Comparison of ENCODE assay signal across 12 cellular contexts in genomic region chr17:75909051-75909811, GRCh38. TPM values are rescaled to one million over a fixed set of nuclear protein-coding genes. Genes with fewer than 3 reads are reported as not detected.
A peak's percentile ranks its signal among the peaks of the same experiment; 100 is the strongest.
DNase-seq lines count a peak whose midpoint lies in the region; ATAC-seq and TF ChIP-seq lines count a peak whose summit lies in the region.
"Had no signal": no experiment of that assay in that cellular context is flagged by ENCODE, and none has a peak within 500 bp of the region (broad histone marks: within the 10 kb centered on the region; RNA-seq: fewer than 3 reads in every experiment).

No MANE protein-coding gene starts in this region.

- TF ChIP-seq CTCF in BE2C (IDR thresholded peaks at IDR 0.05; ENCODE audit: low read depth, low read length) (no peak), glutamatergic neuron (IDR thresholded peaks at IDR 0.05; ENCODE audit: partially characterized antibody, unreplicated experiment) (no peak)

- ATAC-seq in HG03521 (IDR thresholded peaks at IDR 0.05; ENCODE audit: unreplicated experiment): no peak
- ATAC-seq in HG02759 (IDR thresholded peaks at IDR 0.05; ENCODE audit: unreplicated experiment): no peak
- no peak for ATAC-seq in GM21576 (IDR thresholded peaks at IDR 0.05; ENCODE audit: unreplicated experiment)
- ATAC-seq: A549 had no signal

- H3K27me3 ChIP-seq in BE2C: no peaks in the 10 kb centered on the region
- H3K27me3 ChIP-seq: neutrophil had no signal

- no peaks in the 10 kb centered on the region for H3K9me3 ChIP-seq in BE2C
- H3K9me3 ChIP-seq: A549, neutrophil had no signal

- no peaks in the 10 kb centered on the region for H3K36me3 Mint-ChIP-seq in glutamatergic neuron (ENCODE audit: unreplicated experiment)
- H3K36me3 Mint-ChIP-seq in activated T-helper 2 cell treated with anti-CD3 and anti-CD28 coated beads, Interferon-gamma antibody, Interleukin-2, Interleukin-4, amounts not matched to agents 10 μg/mL and 5 μg/mL and 100 μg/mL, durations not matched to agents 14 hours and 24 hours and 36 hours (ENCODE audit: low read depth): no peaks in the 10 kb centered on the region

- DNase-seq in BE2C (peak; percentile 56), NCI-H1092 treated with DMSO at 0.1 percent for 48 hours (lab: John Stamatoyannopoulos, UW) (peak; percentile 87), NCI-H748 treated with DMSO at 0.1 percent for 48 hours (lab: John Stamatoyannopoulos, UW) (peak; percentile 25), glutamatergic neuron (no peak)
- no peak for DNase-seq in activated T-helper 2 cell treated with anti-CD3 and anti-CD28 coated beads, Interferon-gamma antibody, Interleukin-2, Interleukin-4, amounts not matched to agents 10 μg/mL and 5 μg/mL and 100 μg/mL, durations not matched to agents 14 hours and 24 hours and 36 hours (ENCODE audit: low spot score)
- DNase-seq: activated CD4-positive, alpha-beta memory T cell treated with anti-CD3 and anti-CD28 coated beads for 36 hours; activated naive CD4-positive, alpha-beta T cell treated with Interleukin-2 at 50 U/mL for 16 hours had no signal

- H3K27me3 Mint-ChIP-seq in glutamatergic neuron (ENCODE audit: unreplicated experiment): peaks cover 6% of the 10 kb centered on the region
- H3K27me3 Mint-ChIP-seq in activated T-helper 2 cell treated with anti-CD3 and anti-CD28 coated beads, Interferon-gamma antibody, Interleukin-2, Interleukin-4, amounts not matched to agents 10 μg/mL and 5 μg/mL and 100 μg/mL, durations not matched to agents 14 hours and 24 hours and 36 hours (ENCODE audit: low read depth): no peaks in the 10 kb centered on the region
- H3K27me3 Mint-ChIP-seq: activated CD4-positive, alpha-beta memory T cell treated with anti-CD3 and anti-CD28 coated beads for 36 hours had no signal

- peak overlapping the region; percentile 20 for H3K4me3 Mint-ChIP-seq in glutamatergic neuron (ENCODE audit: unreplicated experiment)
- H3K4me3 Mint-ChIP-seq in activated T-helper 2 cell treated with anti-CD3 and anti-CD28 coated beads, Interferon-gamma antibody, Interleukin-2, Interleukin-4, amounts not matched to agents 10 μg/mL and 5 μg/mL and 100 μg/mL, durations not matched to agents 14 hours and 24 hours and 36 hours (ENCODE audit: low read depth): no peak overlapping the region
- H3K4me3 Mint-ChIP-seq: activated CD4-positive, alpha-beta memory T cell treated with anti-CD3 and anti-CD28 coated beads for 36 hours had no signal

- H3K4me1 Mint-ChIP-seq in glutamatergic neuron (ENCODE audit: low read depth, unreplicated experiment): peaks cover 1% of the 10 kb centered on the region
- H3K4me1 Mint-ChIP-seq in activated T-helper 2 cell treated with anti-CD3 and anti-CD28 coated beads, Interferon-gamma antibody, Interleukin-2, Interleukin-4, amounts not matched to agents 10 μg/mL and 5 μg/mL and 100 μg/mL, durations not matched to agents 14 hours and 24 hours and 36 hours (ENCODE audit: low read depth): peaks cover 5% of the 10 kb centered on the region

- peaks cover 1% of the 10 kb centered on the region for H3K9me3 Mint-ChIP-seq in glutamatergic neuron (ENCODE audit: unreplicated experiment)
- H3K9me3 Mint-ChIP-seq in activated T-helper 2 cell treated with anti-CD3 and anti-CD28 coated beads, Interferon-gamma antibody, Interleukin-2, Interleukin-4, amounts not matched to agents 10 μg/mL and 5 μg/mL and 100 μg/mL, durations not matched to agents 14 hours and 24 hours and 36 hours: no peaks in the 10 kb centered on the region
- H3K9me3 Mint-ChIP-seq: activated CD4-positive, alpha-beta memory T cell treated with anti-CD3 and anti-CD28 coated beads for 36 hours had no signal

- intact Hi-C loops in activated T-helper 2 cell treated with anti-CD3 and anti-CD28 coated beads, Interferon-gamma antibody, Interleukin-2, Interleukin-4, amounts not matched to agents 10 μg/mL and 5 μg/mL and 100 μg/mL, durations not matched to agents 14 hours and 24 hours and 36 hours (cut with micrococcal nuclease): loop anchor here (10.0 kb wide), 1 partner anchor 196 kb away; the partner anchor contains the start of gene EXOC7

- no peaks in the 10 kb centered on the region for H3K36me3 ChIP-seq in BE2C
- H3K36me3 ChIP-seq: neutrophil had no signal

- H3K4me3 ChIP-seq in BE2C (ENCODE audit: low read depth, low read length): peak overlapping the region; percentile 25
- H3K4me3 ChIP-seq: A549 had no signal

- peaks cover 14% of the 10 kb centered on the region for H3K4me1 ChIP-seq in BE2C

- peak overlapping the region; percentile 33 for H3K27ac Mint-ChIP-seq in glutamatergic neuron (ENCODE audit: unreplicated experiment)
- no peak overlapping the region for H3K27ac Mint-ChIP-seq in activated T-helper 2 cell treated with anti-CD3 and anti-CD28 coated beads, Interferon-gamma antibody, Interleukin-2, Interleukin-4, amounts not matched to agents 10 μg/mL and 5 μg/mL and 100 μg/mL, durations not matched to agents 14 hours and 24 hours and 36 hours
- H3K27ac Mint-ChIP-seq: activated CD4-positive, alpha-beta memory T cell treated with anti-CD3 and anti-CD28 coated beads for 36 hours had no signal

RNA-seq across cellular contexts. Expression of gene MRPL38, which starts 4.5 kb away (rescaled TPM):
- polyA plus RNA-seq in BE2C (2012; ENCODE audit: insufficient read depth, insufficient read length, low read depth): 342 TPM
- 133 TPM for total RNA-seq in glutamatergic neuron (ENCODE audit: unreplicated experiment)
- total RNA-seq in activated T-helper 2 cell treated with anti-CD3 and anti-CD28 coated beads, Interferon-gamma antibody, Interleukin-2, Interleukin-4, amounts not matched to agents 10 μg/mL and 5 μg/mL and 100 μg/mL, durations not matched to agents 14 hours and 24 hours and 36 hours: 127 and 139 TPM in 2 replicates

RNA-seq across cellular contexts. Expression of gene TRIM65, which starts 12.5 kb away (rescaled TPM):
- 34.1 TPM for polyA plus RNA-seq in BE2C (2012; ENCODE audit: insufficient read depth, insufficient read length, low read depth)
- 24.3 TPM for total RNA-seq in glutamatergic neuron (ENCODE audit: unreplicated experiment)
- 42.8 and 45.6 TPM in 2 replicates for total RNA-seq in activated T-helper 2 cell treated with anti-CD3 and anti-CD28 coated beads, Interferon-gamma antibody, Interleukin-2, Interleukin-4, amounts not matched to agents 10 μg/mL and 5 μg/mL and 100 μg/mL, durations not matched to agents 14 hours and 24 hours and 36 hours

RNA-seq across cellular contexts. Expression of gene TRIM47, which starts 30.9 kb away (rescaled TPM):
- 35.9 TPM for polyA plus RNA-seq in BE2C (2012; ENCODE audit: insufficient read depth, insufficient read length, low read depth)
- total RNA-seq in glutamatergic neuron (ENCODE audit: unreplicated experiment): 2.1 TPM
- total RNA-seq in activated T-helper 2 cell treated with anti-CD3 and anti-CD28 coated beads, Interferon-gamma antibody, Interleukin-2, Interleukin-4, amounts not matched to agents 10 μg/mL and 5 μg/mL and 100 μg/mL, durations not matched to agents 14 hours and 24 hours and 36 hours: 22.5 and 24.5 TPM in 2 replicates

RNA-seq across cellular contexts. Expression of gene FBF1, which starts 31.6 kb away (rescaled TPM):
- polyA plus RNA-seq in BE2C (2012; ENCODE audit: insufficient read depth, insufficient read length, low read depth): 3.9 TPM
- total RNA-seq in glutamatergic neuron (ENCODE audit: unreplicated experiment): 110 TPM
- 15.0 and 17.6 TPM in 2 replicates for total RNA-seq in activated T-helper 2 cell treated with anti-CD3 and anti-CD28 coated beads, Interferon-gamma antibody, Interleukin-2, Interleukin-4, amounts not matched to agents 10 μg/mL and 5 μg/mL and 100 μg/mL, durations not matched to agents 14 hours and 24 hours and 36 hours

RNA-seq across cellular contexts. Expression of gene WBP2, which starts 54.1 kb away (rescaled TPM):
- polyA plus RNA-seq in BE2C (2012; ENCODE audit: insufficient read depth, insufficient read length, low read depth): 228 TPM
- total RNA-seq in glutamatergic neuron (ENCODE audit: unreplicated experiment): 111 TPM
- total RNA-seq in activated T-helper 2 cell treated with anti-CD3 and anti-CD28 coated beads, Interferon-gamma antibody, Interleukin-2, Interleukin-4, amounts not matched to agents 10 μg/mL and 5 μg/mL and 100 μg/mL, durations not matched to agents 14 hours and 24 hours and 36 hours: 79.3 and 80.7 TPM in 2 replicates

Comparison
In these comparisons a context has a peak if more than half of its experiments do, and no peak if none do; other contexts are left out.
1. DNase-seq: peak in BE2C (single experiment), NCI-H1092 treated with DMSO at 0.1 percent for 48 hours (single experiment) and NCI-H748 treated with DMSO at 0.1 percent for 48 hours (single experiment); none in glutamatergic neuron (single experiment) and activated T-helper 2 cell treated with anti-CD3 and anti-CD28 coated beads, Interferon-gamma antibody, Interleukin-2, Interleukin-4, amounts not matched to agents 10 μg/mL and 5 μg/mL and 100 μg/mL, durations not matched to agents 14 hours and 24 hours and 36 hours (single experiment).